ENCODE assay signal across 16 cellular contexts in the genomic region with DNA sequence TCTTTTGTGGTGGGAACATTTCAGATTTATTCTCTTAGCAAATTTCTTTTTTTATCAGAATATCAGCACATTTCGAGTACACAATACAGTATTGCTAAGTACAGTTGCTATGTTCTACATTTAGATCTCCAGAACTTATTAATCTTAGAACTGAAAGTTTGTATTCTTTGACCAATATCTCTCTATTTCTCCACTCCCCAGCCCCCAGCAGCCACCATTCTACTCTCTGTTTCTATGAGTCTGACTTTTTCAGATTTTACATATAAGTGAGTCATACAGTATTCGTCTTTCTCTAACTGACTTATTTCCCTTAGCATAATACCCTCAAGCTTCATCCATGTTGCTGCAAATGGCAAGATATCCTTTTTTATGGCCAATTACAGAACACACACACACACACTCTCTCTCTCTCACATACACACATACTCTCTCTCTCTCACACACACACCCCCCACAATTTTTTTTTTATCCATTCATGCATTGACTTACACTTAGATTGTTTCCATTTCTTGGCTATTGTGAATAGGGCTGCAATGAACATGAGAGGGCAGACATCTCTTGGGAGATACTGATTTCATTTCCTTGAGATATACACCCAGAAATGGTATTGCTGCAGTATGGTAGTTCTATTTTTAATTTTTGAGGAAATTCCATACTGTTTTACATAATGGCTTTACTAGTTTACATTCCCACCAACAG. TPM values are rescaled to one million over a fixed set of nuclear protein-coding genes. Genes with fewer than 3 reads are reported as not detected.
DNase-seq lines count a peak whose midpoint lies in the region; ATAC-seq and TF ChIP-seq lines count a peak whose summit lies in the region.
"Had no signal": no experiment of that assay in that cellular context is flagged by ENCODE, and none has a peak within 500 bp of the region (broad histone marks: within the 10 kb centered on the region; RNA-seq: fewer than 3 reads in every experiment).

No MANE protein-coding gene starts in this region.

- no peaks in the 10 kb centered on the region for H3K4me1 Mint-ChIP-seq in activated T-cell treated with anti-CD3 and anti-CD28 coated beads, Interleukin-2, amount 50 U/mL, for 4 hours (ENCODE audit: low read depth)
- H3K4me1 Mint-ChIP-seq in activated T-cell treated with anti-CD3 and anti-CD28 coated beads, Interleukin-2, amount 50 U/mL, for 24 hours (ENCODE audit: low read depth) = peaks cover 9% of the 10 kb centered on the region

- H3F3A ChIP-seq in smooth muscle cell (ENCODE audit: low read depth) = no peaks in the 10 kb centered on the region

- H3K9me3 Mint-ChIP-seq in activated T-cell treated with anti-CD3 and anti-CD28 coated beads, Interleukin-2, amount 50 U/mL, for 4 hours = peaks cover 16% of the 10 kb centered on the region
- H3K9me3 Mint-ChIP-seq in activated T-cell treated with anti-CD3 and anti-CD28 coated beads, Interleukin-2, amount 50 U/mL, for 24 hours = peaks cover 8% of the 10 kb centered on the region

- no peaks in the 10 kb centered on the region for H3K79me2 ChIP-seq in smooth muscle cell (ENCODE audit: low read depth)

- H3K4me2 ChIP-seq in smooth muscle cell = no peak overlapping the region

- no peak overlapping the region for H3K4me3 Mint-ChIP-seq in activated T-cell treated with anti-CD3 and anti-CD28 coated beads, Interleukin-2, amount 50 U/mL, for 4 hours
- no peak overlapping the region for H3K4me3 Mint-ChIP-seq in activated T-cell treated with anti-CD3 and anti-CD28 coated beads, Interleukin-2, amount 50 U/mL, for 24 hours
- H3K4me3 Mint-ChIP-seq: stimulated activated naive CD8-positive, alpha-beta T cell treated with anti-CD3 and anti-CD28 coated beads, Interleukin-15, Interleukin-2, amounts not matched to agents 100 ng/mL and 50 ng/mL, for 24 hours; T-helper 1 cell treated with Interleukin-12 subunit alpha and Interleukin-12 subunit beta and Interleukin-4 antibody, amounts not matched to agents 30 μg/mL and 1 μg/mL, for 36 hours had no signal

- H2AFZ ChIP-seq in smooth muscle cell (ENCODE audit: low read depth) = no peak overlapping the region

- ATAC-seq in activated T-cell treated with anti-CD3 and anti-CD28 coated beads, Interleukin-2, amount 50 U/mL, for 4 hours = peak; percentile 91 to 93
- peak; percentile 88 for ATAC-seq in GM21717 (IDR thresholded peaks at IDR 0.05; ENCODE audit: unreplicated experiment)
- ATAC-seq in GM21528 (IDR thresholded peaks at IDR 0.05; ENCODE audit: low FRiP score, unreplicated experiment) = no peak
- ATAC-seq in HG03039 (IDR thresholded peaks at IDR 0.05; ENCODE audit: unreplicated experiment) = no peak

- H4K20me1 ChIP-seq in smooth muscle cell (ENCODE audit: low read depth) = no peaks in the 10 kb centered on the region

- H3K4me1 ChIP-seq in smooth muscle cell (ENCODE audit: low read depth) = no peaks in the 10 kb centered on the region

- no peak overlapping the region for H3K27ac ChIP-seq in smooth muscle cell (ENCODE audit: low read depth)
- H3K27ac ChIP-seq: coronary artery had no signal

- no peak overlapping the region for H3K27ac Mint-ChIP-seq in activated T-cell treated with anti-CD3 and anti-CD28 coated beads, Interleukin-2, amount 50 U/mL, for 24 hours
- H3K27ac Mint-ChIP-seq: stimulated activated naive CD8-positive, alpha-beta T cell treated with anti-CD3 and anti-CD28 coated beads, Interleukin-15, Interleukin-2, amounts not matched to agents 100 ng/mL and 50 ng/mL, for 24 hours; T-helper 1 cell treated with Interleukin-12 subunit alpha and Interleukin-12 subunit beta and Interleukin-4 antibody, amounts not matched to agents 30 μg/mL and 1 μg/mL, for 36 hours had no signal

- H3K27me3 Mint-ChIP-seq in activated T-cell treated with anti-CD3 and anti-CD28 coated beads, Interleukin-2, amount 50 U/mL, for 4 hours (ENCODE audit: low read depth) = peaks cover 48% of the 10 kb centered on the region
- peaks cover 66% of the 10 kb centered on the region for H3K27me3 Mint-ChIP-seq in activated T-cell treated with anti-CD3 and anti-CD28 coated beads, Interleukin-2, amount 50 U/mL, for 24 hours

- no peak for DNase-seq in activated T-cell treated with anti-CD3 and anti-CD28 coated beads, Interleukin-2, amount 50 U/mL, for 4 hours
- no peak for DNase-seq in activated T-cell treated with anti-CD3 and anti-CD28 coated beads, Interleukin-2, amount 50 U/mL, for 24 hours
- DNase-seq in RPMI7951 (ENCODE audit: low read depth) (peak; percentile 5), smooth muscle cell (lab: John Stamatoyannopoulos, UW; ENCODE audit: unreplicated experiment) (no peak)
- peak in 2 of 3 experiments; percentile 4 to 43 for DNase-seq in stimulated activated CD4-positive, alpha-beta T cell treated with anti-CD3 and anti-CD28 coated beads, TNF-alpha, amount 100 ng/mL, for 24 hours (ENCODE audit: low read depth in 3 of 3)
- DNase-seq: amniotic stem cell had no signal

- no peaks in the 10 kb centered on the region for H3K36me3 ChIP-seq in smooth muscle cell (ENCODE audit: low read depth)

- no peak overlapping the region for H3K9ac ChIP-seq in smooth muscle cell (ENCODE audit: low read depth)

- TF ChIP-seq CTCF in smooth muscle cell (IDR thresholded peaks at IDR 0.05; ENCODE audit: borderline replicate concordance, insufficient read depth, poor library complexity, severe bottlenecking) = no peak

- H3K27me3 ChIP-seq in smooth muscle cell (ENCODE audit: low read depth) = no peaks in the 10 kb centered on the region

- H3K9me3 ChIP-seq in smooth muscle cell (replicated peaks; ENCODE audit: low read depth) = no peaks in the 10 kb centered on the region

- no peaks in the 10 kb centered on the region for H3K36me3 Mint-ChIP-seq in activated T-cell treated with anti-CD3 and anti-CD28 coated beads, Interleukin-2, amount 50 U/mL, for 4 hours (ENCODE audit: insufficient read depth)
- H3K36me3 Mint-ChIP-seq in activated T-cell treated with anti-CD3 and anti-CD28 coated beads, Interleukin-2, amount 50 U/mL, for 24 hours (ENCODE audit: low read depth) = no peaks in the 10 kb centered on the region

- WGBS in smooth muscle cell (ENCODE audit: low lambda C conversion rate) = 58% methylated on average over 2 of the region's 2 CpGs

- H3K4me3 ChIP-seq in smooth muscle cell = no peak overlapping the region
- H3K4me3 ChIP-seq: coronary artery had no signal

RNA-seq across cellular contexts. Expression of a gene that starts 15.7 kb away (rescaled TPM):
- total RNA-seq in activated T-cell treated with anti-CD3 and anti-CD28 coated beads, Interleukin-2, amount 50 U/mL, for 4 hours = not detected
- not detected in 2 replicates for total RNA-seq in RPMI7951 (2014; rRNA removed; shearing (Covaris generic))
- not detected in 2 replicates for total RNA-seq in smooth muscle cell
- polyA plus RNA-seq in smooth muscle cell = not detected in 2 replicates
- total RNA-seq: activated CD8-positive, alpha-beta memory T cell treated with anti-CD3 and anti-CD28 coated beads for 36 hours; fibroblast of lung; mesenteric fat pad had no signal
- polyA plus RNA-seq: fibroblast of lung had no signal

RNA-seq across cellular contexts. Expression of a gene that starts 28.1 kb away (rescaled TPM):
- total RNA-seq in activated T-cell treated with anti-CD3 and anti-CD28 coated beads, Interleukin-2, amount 50 U/mL, for 4 hours = under 1 TPM in 2 of 3 donors, not detected in 1; 0.03 to 0.05 TPM
- total RNA-seq in RPMI7951 (2014; rRNA removed; shearing (Covaris generic)) = under 0.01 TPM in 2 replicates
- total RNA-seq in smooth muscle cell = not detected in 2 replicates
- polyA plus RNA-seq in smooth muscle cell = not detected in 2 replicates
- total RNA-seq: fibroblast of lung, osteoblast had no signal
- polyA plus RNA-seq: fibroblast of lung had no signal

RNA-seq across cellular contexts. Expression of a gene that starts 54.4 kb away (rescaled TPM):
- not detected for total RNA-seq in activated T-cell treated with anti-CD3 and anti-CD28 coated beads, Interleukin-2, amount 50 U/mL, for 4 hours
- not detected in 2 replicates for total RNA-seq in RPMI7951 (2014; rRNA removed; shearing (Covaris generic))
- not detected in 2 replicates for total RNA-seq in smooth muscle cell
- polyA plus RNA-seq in smooth muscle cell = not detected in 2 replicates
- total RNA-seq: activated CD8-positive, alpha-beta memory T cell treated with anti-CD3 and anti-CD28 coated beads for 36 hours; fibroblast of lung; osteoblast had no signal
- polyA plus RNA-seq: fibroblast of lung had no signal

Comparison
In these comparisons a context has a peak if more than half of its experiments do, and no peak if none do; other contexts are left out.
1. ATAC-seq: peak in activated T-cell treated with anti-CD3 and anti-CD28 coated beads, Interleukin-2, amount 50 U/mL, for 4 hours (2 of 2) and GM21717 (single experiment); none in GM21528 (single experiment) and HG03039 (single experiment).
2. DNase-seq: peak in RPMI7951 (single experiment) and stimulated activated CD4-positive, alpha-beta T cell treated with anti-CD3 and anti-CD28 coated beads, TNF-alpha, amount 100 ng/mL, for 24 hours (2 of 3); none in activated T-cell treated with anti-CD3 and anti-CD28 coated beads, Interleukin-2, amount 50 U/mL, for 4 hours (single experiment), activated T-cell treated with anti-CD3 and anti-CD28 coated beads, Interleukin-2, amount 50 U/mL, for 24 hours (single experiment) and smooth muscle cell (single experiment).